Comparison of ENCODE assay signal across 8 cellular contexts in the genomic region with DNA sequence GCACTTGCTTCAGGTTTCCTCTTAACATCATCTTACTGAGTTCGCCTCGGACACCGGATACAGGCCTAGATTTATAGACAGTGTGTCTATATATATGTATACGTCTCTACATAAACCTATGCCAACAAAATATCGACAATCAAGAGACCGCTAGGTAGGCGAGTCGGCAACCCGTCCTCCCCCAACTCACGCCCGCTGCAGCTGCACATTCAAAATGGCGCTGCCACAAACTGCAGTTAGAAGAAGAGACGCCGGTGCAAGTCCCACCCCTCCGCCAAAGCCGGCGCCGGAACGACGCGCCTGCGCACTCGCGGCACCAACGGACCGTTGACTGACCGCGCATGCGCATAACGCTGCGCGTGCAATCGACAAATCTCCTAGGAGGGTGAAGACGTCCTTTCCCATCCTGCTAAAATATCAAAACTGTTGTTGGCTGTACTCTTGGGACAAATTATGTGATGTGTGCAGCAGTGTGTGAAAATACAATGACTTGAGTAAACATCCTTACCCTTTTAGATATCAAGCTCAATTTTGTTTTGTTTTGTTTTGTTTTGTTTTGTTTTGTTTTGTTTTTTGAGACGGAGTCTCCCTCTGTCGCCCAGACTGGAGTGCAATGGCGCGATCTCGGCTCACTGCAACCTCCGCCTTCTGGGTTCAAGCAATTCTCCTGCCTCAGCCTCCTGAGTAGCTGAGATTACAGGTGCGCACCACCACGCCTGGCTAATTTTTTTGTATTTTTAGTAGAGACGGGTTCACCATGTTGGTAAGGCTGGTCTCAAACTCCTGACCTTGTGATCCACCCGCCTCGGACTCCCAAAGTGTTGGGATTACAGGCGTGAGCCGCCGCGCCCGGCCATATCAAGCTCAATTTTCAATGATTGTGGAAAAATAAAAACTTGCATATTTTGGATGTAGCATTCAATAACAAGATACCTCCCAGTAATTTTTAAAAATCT. TPM values are rescaled to one million over a fixed set of nuclear protein-coding genes. Genes with fewer than 3 reads are reported as not detected.
A peak's percentile ranks its signal among the peaks of the same experiment; 100 is the strongest.
DNase-seq lines count a peak whose midpoint lies in the region; ATAC-seq and TF ChIP-seq lines count a peak whose summit lies in the region.
"Not testable (repeated sequence)": the region's sequence is repeated elsewhere in the genome, so short reads cannot be mapped to it uniquely, and the experiment has no call there.

A gene with protein sequence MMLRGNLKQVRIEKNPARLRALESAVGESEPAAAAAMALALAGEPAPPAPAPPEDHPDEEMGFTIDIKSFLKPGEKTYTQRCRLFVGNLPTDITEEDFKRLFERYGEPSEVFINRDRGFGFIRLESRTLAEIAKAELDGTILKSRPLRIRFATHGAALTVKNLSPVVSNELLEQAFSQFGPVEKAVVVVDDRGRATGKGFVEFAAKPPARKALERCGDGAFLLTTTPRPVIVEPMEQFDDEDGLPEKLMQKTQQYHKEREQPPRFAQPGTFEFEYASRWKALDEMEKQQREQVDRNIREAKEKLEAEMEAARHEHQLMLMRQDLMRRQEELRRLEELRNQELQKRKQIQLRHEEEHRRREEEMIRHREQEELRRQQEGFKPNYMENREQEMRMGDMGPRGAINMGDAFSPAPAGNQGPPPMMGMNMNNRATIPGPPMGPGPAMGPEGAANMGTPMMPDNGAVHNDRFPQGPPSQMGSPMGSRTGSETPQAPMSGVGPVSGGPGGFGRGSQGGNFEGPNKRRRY (minus strand): TSS at position 219 of the 956 bp plus-strand sequence. CDS start 188 bp downstream, at position 31.

- H3K27me3 ChIP-seq in PC-9 (ENCODE audit: insufficient read depth, low read depth), result not testable (repeated sequence)

- H3K4me2 ChIP-seq in PC-9, result peak within 1 kb of the TSS; percentile 88

- ATAC-seq in GM21576 (IDR thresholded peaks at IDR 0.05; ENCODE audit: unreplicated experiment) (peak; percentile 81), mucosa of descending colon (peak; percentile 97)

- 0 out of 2 replicates have a peak, but pooled peaks cover 11% of the 10 kb centered on the region for H3K4me1 ChIP-seq in PC-9 (replicated peaks; ENCODE audit: insufficient read depth)
- H3K4me1 ChIP-seq in mucosa of descending colon (ENCODE audit: low read depth), result peaks cover 11% of the 10 kb centered on the region

- TF ChIP-seq CTCF in PC-9 (conservative IDR thresholded peaks at IDR 0.05); mucosa of descending colon (IDR thresholded peaks at IDR 0.05): not testable (repeated sequence)

- CTCF ChIA-PET in PC-9 (lab: Charles Lee), result not testable (repeated sequence)

- H3K9me3 ChIP-seq in PC-9 (ENCODE audit: insufficient read depth, low read depth); mucosa of descending colon: not testable (repeated sequence)

- BruUV-seq in PC-9 (replicated peaks; lab: Mats Ljungman, UMichigan), result TSS peak; percentile 85

- peak within 1 kb of the TSS; percentile 95 for H3K4me3 ChIP-seq in Jurkat, Clone E6-1 (ENCODE audit: low read length)
- peak within 1 kb of the TSS; percentile 100 for H3K4me3 ChIP-seq in PC-9
- H3K4me3 ChIP-seq in mucosa of descending colon, result peak within 1 kb of the TSS; percentile 96

- not testable (repeated sequence) for H3F3A ChIP-seq in PC-9 (ENCODE audit: insufficient read depth, low read depth)

- H3K9me2 ChIP-seq in PC-9 (ENCODE audit: insufficient read depth), result not testable (repeated sequence)

- H4K20me1 ChIP-seq in PC-9 (ENCODE audit: insufficient read depth), result not testable (repeated sequence)

- peak within 1 kb of the TSS; percentile 83 for H2AFZ ChIP-seq in PC-9

- POLR2A ChIA-PET in PC-9 (lab: Charles Lee; ENCODE audit: unreplicated experiment), result interaction anchor here (0.6 to 0.7 kb wide), 2 partner anchors 12 to 41 kb away, joined by 3 to 7 read pairs; no protein-coding TSS in a partner anchor

- H3K36me3 ChIP-seq in PC-9 (ENCODE audit: low read depth); mucosa of descending colon (ENCODE audit: low read depth): not testable (repeated sequence)

- H3K79me2 ChIP-seq in PC-9 (ENCODE audit: low read depth), result peaks cover 23% of the 10 kb centered on the region

- peak within 1 kb of the TSS; percentile 74 for H3K27ac ChIP-seq in PC-9
- H3K27ac ChIP-seq in epithelial cell of prostate, result peak within 1 kb of the TSS; percentile 73

- intact Hi-C loops in PC-9 (cut with micrococcal nuclease; ENCODE audit: unreplicated experiment); mucosa of descending colon (cut with DNase I, micrococcal nuclease): not testable (repeated sequence)

- DNase-seq in DMS 273 treated with DMSO at 0.1 percent for 48 hours (lab: John Stamatoyannopoulos, UW), result peak; percentile 79
- peak; percentile 92 for DNase-seq in Jurkat, Clone E6-1 (ENCODE audit: low read depth, low spot score)
- DNase-seq in PC-9, result peak; percentile 83 to 88
- peak; percentile 96 for DNase-seq in activated T-cell treated with anti-CD3 and anti-CD28 coated beads, Interleukin-2, amount 50 U/mL, for 1 hour
- peak; percentile 46 for DNase-seq in epithelial cell of prostate (ENCODE audit: low read depth, low spot score)
- peak; percentile 93 to 97 (median 96) for DNase-seq in mucosa of descending colon
- peak; percentile 93 for DNase-seq in stimulated activated CD8-positive, alpha-beta memory T cell treated with anti-CD3 and anti-CD28 coated beads, Interleukin-4, amount 100 ng/mL, for 24 hours (ENCODE audit: low read depth)

RNA-seq across cellular contexts. Expression of the gene that starts here (rescaled TPM):
- polyA plus RNA-seq in Jurkat, Clone E6-1 (2012; ENCODE audit: insufficient read depth, insufficient read length), result 93.0 TPM
- total RNA-seq in PC-9 (2021), result 27.1 and 34.9 TPM in 2 replicates
- 10 to 100 TPM; 40.1 to 47.9 (median 42.9) TPM for total RNA-seq in mucosa of descending colon

Comparison
In these comparisons a context has a peak if more than half of its experiments do, and no peak if none do; other contexts are left out.
1. Peak in every context shown above with its lines: DNase-seq, ATAC-seq, H3K4me3 ChIP-seq and H3K27ac ChIP-seq.
2. DNase-seq: peak in every context shown above with its lines; median percentile 96 in activated T-cell treated with anti-CD3 and anti-CD28 coated beads, Interleukin-2, amount 50 U/mL, for 1 hour; 96 in mucosa of descending colon; 93 in stimulated activated CD8-positive, alpha-beta memory T cell treated with anti-CD3 and anti-CD28 coated beads, Interleukin-4, amount 100 ng/mL, for 24 hours; 92 in Jurkat, Clone E6-1; 86 in PC-9; 79 in DMS 273 treated with DMSO at 0.1 percent for 48 hours; 46 in epithelial cell of prostate.